8 cellular contexts compared by ENCODE assay signal in the genomic region with DNA sequence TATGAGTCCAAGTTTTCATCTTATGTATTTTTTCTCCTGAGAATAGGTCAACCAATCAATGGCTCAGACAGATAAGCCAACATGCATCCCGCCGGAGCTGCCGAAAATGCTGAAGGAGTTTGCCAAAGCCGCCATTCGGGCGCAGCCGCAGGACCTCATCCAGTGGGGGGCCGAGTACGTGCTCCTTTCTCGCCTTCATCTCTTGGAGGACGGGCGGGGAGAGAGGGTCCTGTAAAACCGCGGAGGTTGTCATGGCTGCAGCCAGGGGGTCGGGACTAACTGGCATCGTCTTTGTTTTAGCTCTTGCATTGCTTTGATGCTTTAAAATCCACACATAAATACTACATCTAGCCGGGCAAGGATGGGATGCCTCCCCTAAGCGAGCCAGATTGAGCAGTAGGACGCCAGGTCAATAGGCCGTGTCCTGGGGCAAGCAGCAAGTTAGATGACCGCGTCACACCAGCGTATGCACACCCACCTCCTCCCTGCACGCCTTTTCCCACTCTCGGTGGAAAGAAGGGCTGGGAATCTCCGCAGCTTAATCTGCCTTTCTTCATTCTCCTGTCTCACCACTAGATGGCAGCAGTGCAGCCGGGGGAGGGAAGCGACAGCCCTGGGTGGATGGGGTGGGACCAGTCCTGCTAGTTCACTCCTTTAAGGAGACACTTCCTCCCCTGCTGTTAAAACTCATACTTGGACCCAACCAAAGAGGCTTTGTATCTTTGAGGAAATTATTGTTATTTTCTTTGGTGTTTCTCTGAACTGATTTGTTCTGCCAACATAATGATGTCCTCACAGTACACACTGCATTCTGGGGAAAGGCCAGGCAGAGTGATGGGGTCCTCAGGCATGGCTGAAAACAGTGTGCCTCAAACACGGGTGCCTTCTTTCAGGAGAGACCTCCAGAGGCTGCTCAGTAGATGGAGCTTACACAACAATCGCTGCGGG. TPM values are rescaled to one million over a fixed set of nuclear protein-coding genes. Genes with fewer than 3 reads are reported as not detected.
DNase-seq lines count a peak whose midpoint lies in the region; ATAC-seq lines count a peak whose summit lies in the region.
"Not testable (repeated sequence)": the region's sequence is repeated elsewhere in the genome, so short reads cannot be mapped to it uniquely, and the experiment has no call there.

No MANE protein-coding gene starts in this region.

- peak overlapping the region; percentile 70 for H3K56ac ChIP-seq in mesendoderm (ENCODE audit: low read length)

- not testable (repeated sequence) for H3K27me3 ChIP-seq in CD4-positive, alpha-beta memory T cell (ENCODE audit: insufficient read depth, low read length); SJCRH30; mesendoderm (ENCODE audit: insufficient read depth, low read length, poor library complexity)

- POLR2A ChIA-PET in CD4-positive, alpha-beta memory T cell (lab: Charles Lee; ENCODE audit: partially characterized antibody) = not testable (repeated sequence)

- H3K9me3 ChIP-seq in CD4-positive, alpha-beta memory T cell (ENCODE audit: control insufficient read depth in 1 of 2, low read length in 2 of 2); SJCRH30 (replicated peaks): not testable (repeated sequence)

- H4K5ac ChIP-seq in mesendoderm (ENCODE audit: low read length) = not testable (repeated sequence)

- H3K27me3 Mint-ChIP-seq in CD4-positive, alpha-beta memory T cell = peaks cover 12 to 16% of the 10 kb centered on the region in 2 donors

- H3K4me3 Mint-ChIP-seq in CD4-positive, alpha-beta memory T cell = peak overlapping the region in 6 of 8 donors; percentile 39 to 83 (median 56)

- H3K4me1 Mint-ChIP-seq in CD4-positive, alpha-beta memory T cell = not testable (repeated sequence)

- not testable (repeated sequence) for H3K79me1 ChIP-seq in mesendoderm (ENCODE audit: low read length)

- not testable (repeated sequence) for H4K8ac ChIP-seq in mesendoderm (ENCODE audit: low read depth, low read length)

- DNase-seq in CD4-positive, alpha-beta memory T cell = peak; percentile 30 to 54 (median 46)
- DNase-seq in NAMALWA (ENCODE audit: low spot score) (peak; percentile 37), SJCRH30 (peak; percentile 18 to 51), fibroblast of peridontal ligament (ENCODE audit: extremely low read depth) (peak; percentile 37), mesendoderm (peak; percentile 44)
- peak; percentile 14 for DNase-seq in activated naive CD4-positive, alpha-beta T cell treated with anti-CD3 and anti-CD28 coated beads, Interleukin-2, amount 50 U/mL, for 16 hours
- DNase-seq in stimulated activated CD4-positive, alpha-beta T cell treated with anti-CD3 and anti-CD28 coated beads, Interleukin-4, amount 100 ng/mL, for 24 hours = peak; percentile 30

- H3K9me3 Mint-ChIP-seq in CD4-positive, alpha-beta memory T cell = not testable (repeated sequence)

- H3K27ac ChIP-seq in CD4-positive, alpha-beta memory T cell (ENCODE audit: low read depth, low read length); SJCRH30; mesendoderm (ENCODE audit: low read depth, low read length): not testable (repeated sequence)

- H2AK5ac ChIP-seq in mesendoderm (ENCODE audit: low read length) = not testable (repeated sequence)

- peak; percentile 52 for ATAC-seq in GM21515 (IDR thresholded peaks at IDR 0.05; ENCODE audit: unreplicated experiment)

- H3K4me1 ChIP-seq in CD4-positive, alpha-beta memory T cell (ENCODE audit: insufficient read depth, low read length) = peaks cover 10% of the 10 kb centered on the region
- H3K4me1 ChIP-seq in SJCRH30; mesendoderm (ENCODE audit: control insufficient read depth, low read depth, low read length): not testable (repeated sequence)

- H3K4me2 ChIP-seq in mesendoderm (ENCODE audit: low read length) = peak overlapping the region; percentile 62

- H3K18ac ChIP-seq in mesendoderm (ENCODE audit: low read length) = not testable (repeated sequence)

- no CpG with 5 or more reads among the region's 31 CpGs for WGBS in mesendoderm (ENCODE audit: extremely low coverage, insufficient coverage, low lambda C conversion rate)

- not testable (repeated sequence) for H2BK15ac ChIP-seq in mesendoderm (replicated peaks; ENCODE audit: low read depth)

- not testable (repeated sequence) for H3K79me2 ChIP-seq in mesendoderm (ENCODE audit: control insufficient read depth, insufficient read depth, low read length)

- H3K4me3 ChIP-seq in CD4-positive, alpha-beta memory T cell (ENCODE audit: low read length in 2 of 2); SJCRH30; mesendoderm (ENCODE audit: low read length): not testable (repeated sequence)

- peak overlapping the region in 2 of 7 donors; percentile 41 to 57 for H3K27ac Mint-ChIP-seq in CD4-positive, alpha-beta memory T cell

- H2BK120ac ChIP-seq in mesendoderm (ENCODE audit: low read depth, low read length) = not testable (repeated sequence)

- H3K36me3 ChIP-seq in CD4-positive, alpha-beta memory T cell (ENCODE audit: insufficient read depth, low read length); SJCRH30; mesendoderm (ENCODE audit: control insufficient read depth, insufficient read depth, low read length): not testable (repeated sequence)

- not testable (repeated sequence) for H3K23ac ChIP-seq in mesendoderm (ENCODE audit: low read length)

- peak overlapping the region; percentile 38 for H3K9ac ChIP-seq in mesendoderm (ENCODE audit: low read length)

- intact Hi-C loops in CD4-positive, alpha-beta memory T cell (cut with micrococcal nuclease) = loop anchor here (1.0 kb wide), 1 partner anchor 112 kb away; a partner anchor contains a TSS

- H2BK5ac ChIP-seq in mesendoderm (ENCODE audit: low read length) = not testable (repeated sequence)

- H3K36me3 Mint-ChIP-seq in CD4-positive, alpha-beta memory T cell = not testable (repeated sequence)

- H3K4ac ChIP-seq in mesendoderm (ENCODE audit: low read depth, low read length) = not testable (repeated sequence)

- CTCF ChIA-PET in CD4-positive, alpha-beta memory T cell (lab: Charles Lee; ENCODE audit: partially characterized antibody) = interaction anchor here (1.3 to 1.9 kb wide), 4 partner anchors 19 to 226 kb away, joined by 3 to 6 read pairs (median 5); no protein-coding TSS in a partner anchor

RNA-seq across cellular contexts. Expression of a gene that starts 3.3 kb away (rescaled TPM):
- not detected for total RNA-seq in CD4-positive, alpha-beta memory T cell
- not detected for polyA plus RNA-seq in CD4-positive, alpha-beta memory T cell
- not detected in 2 replicates for total RNA-seq in SJCRH30 (2014; rRNA removed; shearing (Covaris generic))
- polyA plus RNA-seq in mesendoderm (2013, experiment 1 of 2) = 0.07 TPM
- not detected for polyA plus RNA-seq in mesendoderm (2013, experiment 2 of 2)
